25 cellular contexts compared by ENCODE assay signal in genomic region chr20:20247234-20247633, GRCh38.
"Had no signal": no experiment of that assay in that cellular context is flagged by ENCODE, and none has a peak within 500 bp of the region (broad histone marks: within the 10 kb centered on the region; RNA-seq: fewer than 3 reads in every experiment).

No MANE protein-coding gene starts in this region.

- H3K9me3 ChIP-seq: stomach, suprapubic skin, testis, thyroid gland, tibial artery, tibial nerve, transverse colon, upper lobe of left lung, upper lobe of right lung, uterus, vagina had no signal

- DNase-seq: stimulated activated CD4-positive, alpha-beta T cell treated with anti-CD3 and anti-CD28 coated beads, Interleukin-2, amount 100 ng/mL, for 48 hours; stimulated activated CD4-positive, alpha-beta T cell treated with anti-CD3 and anti-CD28 coated beads, Interleukin-4, amount 100 ng/mL, for 1 hour; stimulated activated CD4-positive, alpha-beta T cell treated with anti-CD3 and anti-CD28 coated beads, Interleukin-4, amount 100 ng/mL, for 24 hours; stimulated activated CD4-positive, alpha-beta T cell treated with anti-CD3 and anti-CD28 coated beads, Interleukin-4, amount 100 ng/mL, for 4 hours; stimulated activated CD8-positive, alpha-beta memory T cell treated with anti-CD3 and anti-CD28 coated beads, Interleukin-4, amount 100 ng/mL, for 48 hours; stimulated activated naive B cell treated with anti-CD40 and anti-IgM and Interleukin-4, amounts not matched to agents 10 μg/mL and 1 μg/mL and 100 μg/mL, for 72 hours; stimulated activated naive CD4-positive, alpha-beta T cell; stimulated activated naive CD4-positive, alpha-beta T cell treated with Interleukin-2 at 50 U/mL for 16 hours; stimulated activated naive CD8-positive, alpha-beta T cell treated with anti-CD3 and anti-CD28 coated beads, Interleukin-15, amount 100 ng/mL, for 72 hours; stimulated activated naive CD8-positive, alpha-beta T cell treated with anti-CD3 and anti-CD28 coated beads, Interleukin-15, Interleukin-2, amounts not matched to agents 100 U/mL and 50 U/mL, for 24 hours; stomach; substantia nigra; testis; thyroid gland; tibial artery; transverse colon; trophoblast cell; upper lobe of right lung; uterus had no signal

- H3K4me3 ChIP-seq: stomach, suprapubic skin, testis, thyroid gland, tibial artery, tibial nerve, transverse colon, upper lobe of left lung, upper lobe of right lung, uterus, vagina had no signal

- H3K27ac ChIP-seq: stomach, suprapubic skin, testis, thyroid gland, tibial artery, tibial nerve, transverse colon, upper lobe of left lung, upper lobe of right lung, uterus, vagina had no signal

- ATAC-seq: stimulated activated effector memory CD8-positive, alpha-beta T cell treated with anti-CD3 and anti-CD28 coated beads, Interleukin-12 subunit alpha, Interleukin-12 subunit beta, amount 100 ng/mL, for 72 hours; stimulated activated memory B cell treated with anti-CD40 and anti-IgM and Interleukin-4, amounts not matched to agents 10 μg/mL and 1 μg/mL and 100 μg/mL, for 72 hours; stimulated activated naive B cell treated with anti-CD40 and anti-IgM and Interleukin-4, amounts not matched to agents 10 μg/mL and 1 μg/mL and 100 μg/mL, for 72 hours; stimulated activated naive CD8-positive, alpha-beta T cell treated with anti-CD3 and anti-CD28 coated beads, Interleukin-15, amount 100 ng/mL, for 72 hours; stimulated activated naive CD8-positive, alpha-beta T cell treated with anti-CD3 and anti-CD28 coated beads, Interleukin-15, Interleukin-2, amounts not matched to agents 100 U/mL and 50 U/mL, for 24 hours; upper lobe of right lung had no signal

- H3K27me3 ChIP-seq: testis, thyroid gland, tibial artery, tibial nerve, transverse colon, upper lobe of left lung, uterus, vagina had no signal

- H3K4me1 ChIP-seq: stomach, suprapubic skin, testis, thyroid gland, tibial artery, tibial nerve, transverse colon, upper lobe of left lung, upper lobe of right lung, uterus, vagina had no signal

- H3K36me3 ChIP-seq: stomach, suprapubic skin, thyroid gland, tibial artery, tibial nerve, transverse colon, upper lobe of left lung, upper lobe of right lung, uterus, vagina had no signal
